21 cellular contexts compared by ENCODE assay signal in the genomic region with DNA sequence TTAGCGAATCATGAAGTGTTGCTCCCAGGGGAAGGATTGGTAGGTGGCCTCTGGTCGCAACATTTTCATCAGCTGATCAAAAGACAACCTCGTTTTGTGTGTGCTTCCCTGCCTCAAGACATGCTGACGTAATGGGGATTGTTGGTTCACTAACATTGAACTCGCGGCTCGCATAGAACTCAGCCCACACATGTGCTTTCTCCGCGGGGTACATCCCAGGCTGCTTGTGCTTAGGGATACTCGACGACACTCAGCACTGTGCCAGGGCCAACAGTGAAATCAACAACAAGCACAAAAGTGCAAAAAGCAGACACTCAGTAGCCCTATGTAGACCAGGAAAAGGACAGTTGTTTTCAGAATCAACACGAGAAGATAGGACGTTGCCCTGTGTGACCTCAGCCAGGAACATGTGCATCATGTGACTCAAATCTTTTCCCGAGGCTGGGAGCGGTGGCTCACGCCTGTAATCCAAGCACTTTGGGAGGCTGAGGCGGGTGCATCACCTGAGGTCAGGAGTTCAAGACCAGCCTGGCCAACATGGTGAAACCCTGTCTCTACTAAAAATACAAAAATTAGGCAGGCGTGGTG.
"Had no signal": no experiment of that assay in that cellular context is flagged by ENCODE, and none has a peak within 500 bp of the region (broad histone marks: within the 10 kb centered on the region; RNA-seq: fewer than 3 reads in every experiment).

No MANE protein-coding gene starts in this region.

- H3K4me1 ChIP-seq: gastrocnemius medialis had no signal

- DNase-seq: activated CD4-positive, alpha-beta T cell treated with anti-CD3 and anti-CD28 coated beads, Interleukin-2, amount 50 U/mL, for 1 hour; activated CD4-positive, CD25-positive, alpha-beta regulatory T cell treated with anti-CD3 and anti-CD28 coated beads, Interleukin-2, amount 50 U/mL, for 72 hours; activated CD8-positive, alpha-beta memory T cell treated with anti-CD3 and anti-CD28 coated beads, Interleukin-2, amount 50 U/mL, for 4 hours; activated naive CD4-positive, alpha-beta T cell treated with Interleukin-2 at 50 U/mL for 16 hours; activated naive CD8-positive, alpha-beta T cell treated with anti-CD3 and anti-CD28 coated beads, Interleukin-2, amount 50 U/mL, for 24 hours; anterior cingulate cortex; central memory CD4-positive, alpha-beta T cell; erythroblast; gastrocnemius medialis; left ventricle myocardium superior; naive thymus-derived CD8-positive, alpha-beta T cell; psoas muscle; right cardiac atrium; stimulated activated CD4-positive, alpha-beta T cell treated with anti-CD3 and anti-CD28 coated beads, Interleukin-4, amount 100 ng/mL, for 4 hours; T-helper 1 cell; T1000 had no signal

- H3K9me3 ChIP-seq: gastrocnemius medialis, psoas muscle had no signal

- H3K4me3 ChIP-seq: coronary artery, gastrocnemius medialis, psoas muscle had no signal

- H3K27me3 ChIP-seq: gastrocnemius medialis had no signal

- H3K27ac Mint-ChIP-seq: activated naive CD8-positive, alpha-beta T cell treated with anti-CD3 and anti-CD28 coated beads, Interleukin-2, amount 50 U/mL, for 24 hours; activated T-helper 1 cell treated with anti-CD3 and anti-CD28 coated beads, Interleukin-12 subunit alpha, Interleukin-12 subunit beta, Interleukin-2, Interleukin-4 antibody, amounts not matched to agents 30 ng/mL and 10 ng/mL and 1 ng/mL, durations not matched to agents 14 hours and 24 hours and 36 hours; memory B cell; stimulated activated memory B cell treated with anti-CD40 and anti-IgM and Interleukin-4, amounts not matched to agents 10 μg/mL and 1 μg/mL and 100 μg/mL, for 72 hours had no signal

- H3K4me1 Mint-ChIP-seq: brain had no signal

- H3K27me3 Mint-ChIP-seq: activated naive CD8-positive, alpha-beta T cell treated with anti-CD3 and anti-CD28 coated beads, Interleukin-2, amount 50 U/mL, for 24 hours; brain; memory B cell; naive thymus-derived CD8-positive, alpha-beta T cell; stimulated activated memory B cell treated with anti-CD40 and anti-IgM and Interleukin-4, amounts not matched to agents 10 μg/mL and 1 μg/mL and 100 μg/mL, for 72 hours had no signal

- H3K4me3 Mint-ChIP-seq: activated naive CD8-positive, alpha-beta T cell treated with anti-CD3 and anti-CD28 coated beads, Interleukin-2, amount 50 U/mL, for 24 hours; activated T-helper 1 cell treated with anti-CD3 and anti-CD28 coated beads, Interleukin-12 subunit alpha, Interleukin-12 subunit beta, Interleukin-2, Interleukin-4 antibody, amounts not matched to agents 30 ng/mL and 10 ng/mL and 1 ng/mL, durations not matched to agents 14 hours and 24 hours and 36 hours; brain; memory B cell; naive thymus-derived CD8-positive, alpha-beta T cell; stimulated activated memory B cell treated with anti-CD40 and anti-IgM and Interleukin-4, amounts not matched to agents 10 μg/mL and 1 μg/mL and 100 μg/mL, for 72 hours had no signal

- ATAC-seq: activated naive CD8-positive, alpha-beta T cell treated with anti-CD3 and anti-CD28 coated beads, Interleukin-2, amount 50 U/mL, for 24 hours; gastrocnemius medialis; left ventricle myocardium superior; naive thymus-derived CD8-positive, alpha-beta T cell; stimulated activated memory B cell treated with anti-CD40 and anti-IgM and Interleukin-4, amounts not matched to agents 10 μg/mL and 1 μg/mL and 100 μg/mL, for 72 hours had no signal

- H3K27ac ChIP-seq: coronary artery, gastrocnemius medialis, psoas muscle had no signal

- H3K9me3 Mint-ChIP-seq: activated naive CD8-positive, alpha-beta T cell treated with anti-CD3 and anti-CD28 coated beads, Interleukin-2, amount 50 U/mL, for 24 hours; activated T-helper 1 cell treated with anti-CD3 and anti-CD28 coated beads, Interleukin-12 subunit alpha, Interleukin-12 subunit beta, Interleukin-2, Interleukin-4 antibody, amounts not matched to agents 30 ng/mL and 10 ng/mL and 1 ng/mL, durations not matched to agents 14 hours and 24 hours and 36 hours; brain; memory B cell; naive thymus-derived CD8-positive, alpha-beta T cell; stimulated activated memory B cell treated with anti-CD40 and anti-IgM and Interleukin-4, amounts not matched to agents 10 μg/mL and 1 μg/mL and 100 μg/mL, for 72 hours had no signal
